In genomic region chr2:12170151-12170550, GRCh38 we compare ENCODE assay signal across 10 cellular contexts.
A peak's percentile ranks its signal among the peaks of the same experiment; 100 is the strongest.
DNase-seq lines count a peak whose midpoint lies in the region; ATAC-seq and TF ChIP-seq lines count a peak whose summit lies in the region.
"Had no signal": no experiment of that assay in that cellular context is flagged by ENCODE, and none has a peak within 500 bp of the region (broad histone marks: within the 10 kb centered on the region; RNA-seq: fewer than 3 reads in every experiment).

No MANE protein-coding gene starts in this region.

- H3K4me1 ChIP-seq in esophagus (ENCODE audit: control insufficient read depth in 2 of 2, insufficient read depth in 2 of 2, low read length in 1 of 2): peaks cover 0 to 2% of the 10 kb centered on the region in 2 donors
- H3K4me1 ChIP-seq in upper lobe of left lung: peaks cover 22 to 28% (median 25%) of the 10 kb centered on the region in 4 donors

- peaks cover 6% of the 10 kb centered on the region for H3K9me3 Mint-ChIP-seq in activated naive CD4-positive, alpha-beta T cell treated with anti-CD3 and anti-CD28 coated beads, Interleukin-2, amount 10 ng/mL, durations not matched to agents 7 days and 5 days
- no peaks in the 10 kb centered on the region for H3K9me3 Mint-ChIP-seq in activated naive CD4-positive, alpha-beta T cell treated with anti-CD3 and anti-CD28 coated beads for 36 hours
- no peaks in the 10 kb centered on the region for H3K9me3 Mint-ChIP-seq in naive thymus-derived CD8-positive, alpha-beta T cell
- H3K9me3 Mint-ChIP-seq in endothelial cell (ENCODE audit: unreplicated experiment): no peaks in the 10 kb centered on the region

- H3K4me3 ChIP-seq in esophagus (ENCODE audit: low read depth in 1 of 2, low read length in 2 of 2) (no peak overlapping the region), upper lobe of left lung (no peak overlapping the region)

- DNase-seq in activated naive CD4-positive, alpha-beta T cell treated with anti-CD3 and anti-CD28 coated beads, Interleukin-2, amount 10 ng/mL, durations not matched to agents 7 days and 5 days: no peak
- DNase-seq in activated naive CD4-positive, alpha-beta T cell treated with anti-CD3 and anti-CD28 coated beads for 36 hours: no peak
- no peak for DNase-seq in naive thymus-derived CD8-positive, alpha-beta T cell
- DNase-seq in upper lobe of left lung (no peak), endothelial cell (ENCODE audit: low spot score) (no peak)
- no peak for DNase-seq in activated effector memory CD4-positive, alpha-beta T cell treated with anti-CD3 and anti-CD28 coated beads, Interleukin-2, amount 50 U/mL, for 16 hours
- DNase-seq: activated naive CD4-positive, alpha-beta T cell; NCI-H2107 had no signal

- peak overlapping the region; percentile 85 for H3K27ac Mint-ChIP-seq in activated naive CD4-positive, alpha-beta T cell treated with anti-CD3 and anti-CD28 coated beads, Interleukin-2, amount 10 ng/mL, durations not matched to agents 7 days and 5 days
- H3K27ac Mint-ChIP-seq in activated naive CD4-positive, alpha-beta T cell treated with anti-CD3 and anti-CD28 coated beads for 36 hours: no peak overlapping the region
- H3K27ac Mint-ChIP-seq in naive thymus-derived CD8-positive, alpha-beta T cell: peak overlapping the region in 6 of 10 donors; percentile 33 to 88 (median 66)
- no peak overlapping the region for H3K27ac Mint-ChIP-seq in endothelial cell (ENCODE audit: unreplicated experiment)

- no peak for TF ChIP-seq CTCF in upper lobe of left lung (IDR thresholded peaks at IDR 0.05)
- no peak for TF ChIP-seq CTCF in endothelial cell (IDR thresholded peaks at IDR 0.05; ENCODE audit: unreplicated experiment)

- no peaks in the 10 kb centered on the region for H3K9me3 ChIP-seq in esophagus (ENCODE audit: control insufficient read depth in 2 of 2, insufficient read depth in 1 of 2, low read depth in 1 of 2, low read length in 1 of 2)
- H3K9me3 ChIP-seq in upper lobe of left lung: no peaks in the 10 kb centered on the region

- H3K27me3 ChIP-seq in esophagus (ENCODE audit: control insufficient read depth in 1 of 2, insufficient read depth in 2 of 2, low read length in 2 of 2) (no peaks in the 10 kb centered on the region), upper lobe of left lung (no peaks in the 10 kb centered on the region)

- intact Hi-C loops in activated naive CD4-positive, alpha-beta T cell treated with anti-CD3 and anti-CD28 coated beads for 36 hours (cut with micrococcal nuclease): no loop called here

- peaks cover 6% of the 10 kb centered on the region for H3K27me3 Mint-ChIP-seq in activated naive CD4-positive, alpha-beta T cell treated with anti-CD3 and anti-CD28 coated beads, Interleukin-2, amount 10 ng/mL, durations not matched to agents 7 days and 5 days
- no peaks in the 10 kb centered on the region for H3K27me3 Mint-ChIP-seq in activated naive CD4-positive, alpha-beta T cell treated with anti-CD3 and anti-CD28 coated beads for 36 hours (ENCODE audit: low read depth)
- no peaks in the 10 kb centered on the region for H3K27me3 Mint-ChIP-seq in naive thymus-derived CD8-positive, alpha-beta T cell
- H3K27me3 Mint-ChIP-seq in endothelial cell (ENCODE audit: unreplicated experiment): peaks cover 3% of the 10 kb centered on the region

- peak in 1 of 4 donors; percentile 21 for TF ChIP-seq EP300 in upper lobe of left lung (IDR thresholded peaks at IDR 0.05)

- POLR2A ChIA-PET in naive thymus-derived CD8-positive, alpha-beta T cell (lab: Charles Lee): no interaction called here

- TF ChIP-seq POLR2A in upper lobe of left lung (IDR thresholded peaks at IDR 0.05): no peak

- WGBS in esophagus, 2 donors: 33 to 34% methylated on average over 5 of the region's 5 CpGs
- WGBS in upper lobe of left lung, 2 donors: 29 to 67% methylated on average over 5 of the region's 5 CpGs

- H3K36me3 Mint-ChIP-seq in activated naive CD4-positive, alpha-beta T cell treated with anti-CD3 and anti-CD28 coated beads, Interleukin-2, amount 10 ng/mL, durations not matched to agents 7 days and 5 days: peaks cover 6% of the 10 kb centered on the region
- H3K36me3 Mint-ChIP-seq in activated naive CD4-positive, alpha-beta T cell treated with anti-CD3 and anti-CD28 coated beads for 36 hours (ENCODE audit: low read depth): no peaks in the 10 kb centered on the region
- H3K36me3 Mint-ChIP-seq in naive thymus-derived CD8-positive, alpha-beta T cell: no peaks in the 10 kb centered on the region
- no peaks in the 10 kb centered on the region for H3K36me3 Mint-ChIP-seq in endothelial cell (ENCODE audit: low read depth, unreplicated experiment)

- H3K36me3 ChIP-seq in esophagus (ENCODE audit: control insufficient read depth in 2 of 2, insufficient read depth in 2 of 2, low read length in 1 of 2) (no peaks in the 10 kb centered on the region), upper lobe of left lung (no peaks in the 10 kb centered on the region)

- no peak overlapping the region for H3K4me3 Mint-ChIP-seq in activated naive CD4-positive, alpha-beta T cell treated with anti-CD3 and anti-CD28 coated beads, Interleukin-2, amount 10 ng/mL, durations not matched to agents 7 days and 5 days
- no peak overlapping the region for H3K4me3 Mint-ChIP-seq in activated naive CD4-positive, alpha-beta T cell treated with anti-CD3 and anti-CD28 coated beads for 36 hours
- peak overlapping the region in 2 of 10 donors; percentile 15 to 61 for H3K4me3 Mint-ChIP-seq in naive thymus-derived CD8-positive, alpha-beta T cell
- H3K4me3 Mint-ChIP-seq in endothelial cell (ENCODE audit: unreplicated experiment): no peak overlapping the region

- H3K4me1 Mint-ChIP-seq in activated naive CD4-positive, alpha-beta T cell treated with anti-CD3 and anti-CD28 coated beads, Interleukin-2, amount 10 ng/mL, durations not matched to agents 7 days and 5 days: peaks cover 43% of the 10 kb centered on the region
- peaks cover 40% of the 10 kb centered on the region for H3K4me1 Mint-ChIP-seq in activated naive CD4-positive, alpha-beta T cell treated with anti-CD3 and anti-CD28 coated beads for 36 hours (ENCODE audit: low read depth)
- peaks cover 29 to 44% (median 41%) of the 10 kb centered on the region in 4 donors for H3K4me1 Mint-ChIP-seq in naive thymus-derived CD8-positive, alpha-beta T cell
- peaks cover 22% of the 10 kb centered on the region for H3K4me1 Mint-ChIP-seq in endothelial cell (ENCODE audit: unreplicated experiment)

- H3K27ac ChIP-seq in esophagus (ENCODE audit: low read depth in 2 of 2, low read length in 1 of 2) (peak overlapping the region; percentile 35 to 49), upper lobe of left lung (peak overlapping the region; percentile 64 to 79 (median 76))

- no peak for ATAC-seq in naive thymus-derived CD8-positive, alpha-beta T cell
- ATAC-seq in upper lobe of left lung (ENCODE audit: low FRiP score in 2 of 2) (peak in 1 of 2 donors; percentile 6), HG02763 (IDR thresholded peaks at IDR 0.05; ENCODE audit: unreplicated experiment) (no peak)

- CTCF ChIA-PET in activated naive CD4-positive, alpha-beta T cell treated with anti-CD3 and anti-CD28 coated beads, Interleukin-2, amount 10 ng/mL, durations not matched to agents 7 days and 5 days (lab: Charles Lee): interaction anchor here (0.7 kb wide), 1 partner anchor 149 kb away, joined by 3 read pairs; no protein-coding TSS in a partner anchor
- CTCF ChIA-PET in activated naive CD4-positive, alpha-beta T cell treated with anti-CD3 and anti-CD28 coated beads for 36 hours (lab: Charles Lee): interaction anchor here (0.6 to 1.4 kb wide), 3 partner anchors 15 to 558 kb away, joined by 3 to 6 read pairs (median 3); no protein-coding TSS in a partner anchor

Comparison
In these comparisons a context has a peak if more than half of its experiments do, and no peak if none do; other contexts are left out.
1. H3K27ac Mint-ChIP-seq: peak in activated naive CD4-positive, alpha-beta T cell treated with anti-CD3 and anti-CD28 coated beads, Interleukin-2, amount 10 ng/mL, durations not matched to agents 7 days and 5 days (single experiment) and naive thymus-derived CD8-positive, alpha-beta T cell (6 of 10); none in activated naive CD4-positive, alpha-beta T cell treated with anti-CD3 and anti-CD28 coated beads for 36 hours (single experiment) and endothelial cell (single experiment).